ENCODE assay signal across 11 cellular contexts in the genomic region with DNA sequence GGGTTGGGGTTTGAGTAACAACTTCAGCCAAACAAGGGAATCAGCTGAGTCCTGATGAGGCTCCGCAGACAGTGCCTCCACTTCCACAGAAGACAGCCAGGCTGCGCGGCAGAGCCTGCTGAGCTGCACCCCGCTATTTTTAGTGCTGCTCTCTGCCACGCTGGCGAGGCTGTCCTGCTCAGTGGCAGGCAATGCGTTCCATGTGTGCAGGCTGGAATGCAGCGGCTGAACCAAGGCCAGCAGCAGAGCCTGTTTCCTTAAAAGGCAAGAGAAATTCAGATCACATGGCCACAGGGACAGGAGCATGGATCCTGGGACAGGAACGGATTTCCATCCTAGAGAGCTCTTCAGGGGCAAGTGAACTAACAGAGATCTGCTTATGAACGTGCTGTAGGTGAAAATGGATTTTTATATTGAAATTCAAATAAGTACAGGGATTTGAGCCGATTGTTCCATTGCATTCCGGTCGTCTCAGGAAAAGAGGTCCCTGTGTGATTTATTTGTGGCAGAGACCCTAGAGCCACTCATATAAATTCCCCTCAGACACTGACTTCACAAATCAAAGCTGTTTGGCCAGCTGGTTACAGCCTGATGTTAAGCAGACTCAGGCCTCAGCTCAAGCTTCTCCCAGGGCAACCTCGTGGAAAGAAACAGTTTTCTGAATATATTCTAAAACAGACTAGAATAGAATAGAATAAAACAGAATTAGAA.
DNase-seq lines count a peak whose midpoint lies in the region; ATAC-seq and TF ChIP-seq lines count a peak whose summit lies in the region.
"Had no signal": no experiment of that assay in that cellular context is flagged by ENCODE, and none has a peak within 500 bp of the region (broad histone marks: within the 10 kb centered on the region; RNA-seq: fewer than 3 reads in every experiment).

No MANE protein-coding gene starts in this region.

- H3K79me2 ChIP-seq in mammary epithelial cell (ENCODE audit: insufficient read depth, low read length), result no peaks in the 10 kb centered on the region

- H3K4me1 ChIP-seq in mammary epithelial cell (ENCODE audit: insufficient read depth, low read length), result no peaks in the 10 kb centered on the region
- peaks cover 51% of the 10 kb centered on the region for H3K4me1 ChIP-seq in vagina
- H3K4me1 ChIP-seq: HAP-1 had no signal

- H3K4me3 ChIP-seq in mammary epithelial cell (replicated peaks in 1 of 3; ENCODE audit: insufficient read depth in 1 of 3, low read depth in 2 of 3, low read length in 3 of 3), result no peak overlapping the region
- H3K4me3 ChIP-seq in vagina, result no peak overlapping the region
- H3K4me3 ChIP-seq: HAP-1 had no signal

- H3K4me2 ChIP-seq in mammary epithelial cell (ENCODE audit: insufficient read depth, low read depth, low read length), result no peak overlapping the region

- WGBS in mammary epithelial cell (ENCODE audit: low coverage, missing lambda C conversion rate), result 43% methylated on average over 14 of the region's 14 CpGs

- no peak overlapping the region for H2AFZ ChIP-seq in mammary epithelial cell (ENCODE audit: low read depth, low read length)

- H3K9me3 ChIP-seq in mammary epithelial cell (replicated peaks; ENCODE audit: insufficient read depth, low read length) (no peaks in the 10 kb centered on the region), vagina (no peaks in the 10 kb centered on the region)
- H3K9me3 ChIP-seq: HAP-1 had no signal

- TF ChIP-seq CTCF in mammary epithelial cell (conservative IDR thresholded peaks at IDR 0.05 in 1 of 2, IDR thresholded peaks at IDR 0.05 in 1 of 2; ENCODE audit: extremely low read depth in 1 of 2, insufficient read depth in 1 of 2, low read depth in 1 of 2, low read length in 2 of 2), result no peak
- TF ChIP-seq CTCF in vagina (IDR thresholded peaks at IDR 0.05), result no peak

- H3K27ac ChIP-seq in mammary epithelial cell (ENCODE audit: insufficient read depth, low read depth, low read length) (no peak overlapping the region), vagina (peak overlapping the region; percentile 96)

- intact Hi-C loops in mammary epithelial cell (cut with micrococcal nuclease), result no loop called here
- intact Hi-C loops in vagina (cut with DNase I), result loop anchor here (2.0 to 10.0 kb wide), 2 partner anchors 97 to 121 kb away; no protein-coding TSS in a partner anchor

- in situ Hi-C loops in T47D (cut with HindIII; ENCODE audit: low pct_unique_long_range_greater_than_20kb, low sequenced_read_pairs) (no loop called here), mammary epithelial cell (cut with MboI; ENCODE audit: low sequenced_read_pairs in 2 of 2) (no loop called here)

- H3K27me3 ChIP-seq in mammary epithelial cell (ENCODE audit: insufficient read depth, low read length) (no peaks in the 10 kb centered on the region), vagina (no peaks in the 10 kb centered on the region)

- DNase-seq in T47D (ENCODE audit: low read depth in 1 of 2, low spot score in 1 of 2), result peak; percentile 52 to 76
- no peak for DNase-seq in mammary epithelial cell
- peak; percentile 51 for DNase-seq in foreskin melanocyte
- DNase-seq in myocyte (ENCODE audit: low read depth), result peak; percentile 98
- DNase-seq in vagina (ENCODE audit: extremely low spot score in 2 of 2), result no peak
- DNase-seq in SW 1271 (lab: John Stamatoyannopoulos, UW), result no peak
- no peak for DNase-seq in HuH-7.5 (ENCODE audit: low spot score)
- DNase-seq: 8988T, T-helper 1 cell had no signal

- ATAC-seq in GM21390 (IDR thresholded peaks at IDR 0.05; ENCODE audit: unreplicated experiment), result no peak

- dilution Hi-C loops in mammary epithelial cell (cut with HindIII; ENCODE audit: low sequenced_read_pairs), result no loop called here

- TF ChIP-seq POLR2A in vagina (IDR thresholded peaks at IDR 0.05), result peak in 1 of 2 donors; percentile 14

- CTCF ChIA-PET in mammary epithelial cell (lab: Charles Lee; ENCODE audit: low non-redundant PET), result no interaction called here

- no peak overlapping the region for H3K9ac ChIP-seq in mammary epithelial cell (ENCODE audit: insufficient read depth, low read length)

- H3K36me3 ChIP-seq in mammary epithelial cell (ENCODE audit: insufficient read depth, low read length) (no peaks in the 10 kb centered on the region), vagina (no peaks in the 10 kb centered on the region)
- H3K36me3 ChIP-seq: HAP-1 had no signal

- BruUV-seq in mammary epithelial cell (replicated peaks; lab: Mats Ljungman, UMichigan), result no TSS peak

- H4K20me1 ChIP-seq in mammary epithelial cell (ENCODE audit: insufficient read depth, low read length), result no peaks in the 10 kb centered on the region

Comparison
In these comparisons a context has a peak if more than half of its experiments do, and no peak if none do; other contexts are left out.
1. DNase-seq: peak in T47D (2 of 2), foreskin melanocyte (single experiment) and myocyte (single experiment); none in mammary epithelial cell (single experiment), vagina (0 of 2), SW 1271 (0 of 2) and HuH-7.5 (single experiment).